8 cellular contexts compared by ENCODE assay signal in genomic region chr11:119361056-119361787, GRCh38. TPM values are rescaled to one million over a fixed set of nuclear protein-coding genes. Genes with fewer than 3 reads are reported as not detected.
DNase-seq lines count a peak whose midpoint lies in the region; ATAC-seq, FAIRE-seq and TF ChIP-seq lines count a peak whose summit lies in the region.

No MANE protein-coding gene starts in this region.

- TF ChIP-seq CTCF in lower lobe of right lung (IDR thresholded peaks at IDR 0.05), result no peak

- peak overlapping the region in 1 of 2 donors; percentile 71 for H3K9ac ChIP-seq in stomach smooth muscle (ENCODE audit: low read length in 2 of 2)

- peak; percentile 57 for DNase-seq in stimulated activated naive CD4-positive, alpha-beta T cell treated with Interleukin-2 at 50 U/mL for 16 hours (lab: John Stamatoyannopoulos, UW)
- no peak for DNase-seq in stimulated activated naive CD4-positive, alpha-beta T cell (lab: John Stamatoyannopoulos, UW)
- DNase-seq in NCI-H69 (lab: John Stamatoyannopoulos, UW), result peak; percentile 91
- peak in 45 of 61 donors; percentile 35 to 93 (median 66) for DNase-seq in caudate nucleus (lab: John Stamatoyannopoulos, UW)
- DNase-seq in lower lobe of right lung, result peak; percentile 37
- no peak for DNase-seq in GM19239 (ENCODE audit: insufficient read length, low spot score)
- DNase-seq in NCI-H748 treated with DMSO at 0.1 percent for 48 hours (lab: John Stamatoyannopoulos, UW), result no peak

- intact Hi-C loops in lower lobe of right lung (cut with DNase I), result no loop called here

- H3K27me3 ChIP-seq in lower lobe of right lung (ENCODE audit: low read depth), result peaks cover 21% of the 10 kb centered on the region
- no peaks in the 10 kb centered on the region for H3K27me3 ChIP-seq in stomach smooth muscle (ENCODE audit: control insufficient read depth in 1 of 2, insufficient read depth in 2 of 2, low read length in 2 of 2)

- H3K4me1 ChIP-seq in lower lobe of right lung, result peaks cover 37% of the 10 kb centered on the region
- H3K4me1 ChIP-seq in stomach smooth muscle (ENCODE audit: control insufficient read depth, insufficient read depth, low read length), result peaks cover 57% of the 10 kb centered on the region

- no peak overlapping the region for H3K4me3 ChIP-seq in lower lobe of right lung
- peak overlapping the region in 1 of 2 donors; percentile 81 for H3K4me3 ChIP-seq in stomach smooth muscle (ENCODE audit: low read length in 2 of 2)

- no peak for FAIRE-seq in GM19239 (lab: Jason Lieb, UNC)

- H3K27ac ChIP-seq in caudate nucleus (ENCODE audit: low read depth, low read length) (peak overlapping the region; percentile 96), lower lobe of right lung (peak overlapping the region; percentile 60), stomach smooth muscle (ENCODE audit: low read length) (peak overlapping the region; percentile 88)

- H3K9me3 ChIP-seq in lower lobe of right lung (no peaks in the 10 kb centered on the region), stomach smooth muscle (ENCODE audit: control insufficient read depth in 2 of 2, low read length in 2 of 2) (no peaks in the 10 kb centered on the region)

- H3K36me3 ChIP-seq in lower lobe of right lung (no peaks in the 10 kb centered on the region), stomach smooth muscle (ENCODE audit: control insufficient read depth in 2 of 2, insufficient read depth in 2 of 2, low read length in 2 of 2) (peaks cover 23% of the 10 kb centered on the region in 2 donors)

- ATAC-seq in lower lobe of right lung, result peak; percentile 77 to 82

RNA-seq across cellular contexts. Expression of gene MFRP, which starts 14.7 kb away (rescaled TPM):
- total RNA-seq in lower lobe of right lung, result not detected

RNA-seq across cellular contexts. Expression of gene USP2, which starts 20.3 kb away (rescaled TPM):
- total RNA-seq in lower lobe of right lung, result 5.1 TPM

RNA-seq across cellular contexts. Expression of gene C1QTNF5, which starts 20.5 kb away (rescaled TPM):
- total RNA-seq in lower lobe of right lung, result 28.2 TPM

RNA-seq across cellular contexts. Expression of gene RNF26, which starts 26.9 kb away (rescaled TPM):
- 19.3 TPM for total RNA-seq in lower lobe of right lung

RNA-seq across cellular contexts. Expression of gene MCAM, which starts 44.3 kb away (rescaled TPM):
- 67.1 TPM for total RNA-seq in lower lobe of right lung

Comparison
In these comparisons a context has a peak if more than half of its experiments do, and no peak if none do; other contexts are left out.
1. DNase-seq: peak in stimulated activated naive CD4-positive, alpha-beta T cell treated with Interleukin-2 at 50 U/mL for 16 hours (single experiment), NCI-H69 (single experiment), caudate nucleus (45 of 61) and lower lobe of right lung (single experiment); none in stimulated activated naive CD4-positive, alpha-beta T cell (0 of 6), GM19239 (single experiment) and NCI-H748 treated with DMSO at 0.1 percent for 48 hours (single experiment).
2. Peak in every context shown above with its lines, with median percentiles within 50 percentile points of each other: H3K27ac ChIP-seq.